ENCODE assay signal across 17 cellular contexts in genomic region chr5:10161778-10162177, GRCh38.
"Had no signal": no experiment of that assay in that cellular context is flagged by ENCODE, and none has a peak within 500 bp of the region (broad histone marks: within the 10 kb centered on the region; RNA-seq: fewer than 3 reads in every experiment).

No MANE protein-coding gene starts in this region.

- DNase-seq: effector memory CD4-positive, alpha-beta T cell; esophagus squamous epithelium; foreskin fibroblast; kidney; left colon; left ventricle myocardium superior; mesenchymal stem cell; naive thymus-derived CD4-positive, alpha-beta T cell; ovary; right cardiac atrium; small intestine; stimulated activated CD4-positive, alpha-beta T cell treated with anti-CD3 and anti-CD28 coated beads, Interleukin-12 subunit alpha, Interleukin-12 subunit beta, amount 100 ng/mL, for 4 hours; stimulated activated naive CD4-positive, alpha-beta T cell had no signal

- H3K27ac ChIP-seq: epithelial cell of prostate, esophagus squamous epithelium, gastroesophageal sphincter, ovary had no signal

- H3K27ac Mint-ChIP-seq: progenitor cell of endocrine pancreas had no signal

- H3K4me3 Mint-ChIP-seq: naive thymus-derived CD4-positive, alpha-beta T cell had no signal

- H3K27me3 ChIP-seq: ovary had no signal

- ATAC-seq: gastroesophageal sphincter; left colon; left ventricle myocardium superior; naive thymus-derived CD4-positive, alpha-beta T cell; right cardiac atrium had no signal

- H3K4me1 Mint-ChIP-seq: naive thymus-derived CD4-positive, alpha-beta T cell had no signal

- H3K4me3 ChIP-seq: esophagus squamous epithelium, gastroesophageal sphincter, lung, ovary had no signal

- H3K36me3 ChIP-seq: esophagus squamous epithelium, gastroesophageal sphincter, ovary had no signal

- H3K4me1 ChIP-seq: gastroesophageal sphincter had no signal

- H3K9me3 ChIP-seq: ovary had no signal
